8 cellular contexts compared by ENCODE assay signal in genomic region chr4:87038837-87039715, GRCh38.
DNase-seq lines count a peak whose midpoint lies in the region; TF ChIP-seq lines count a peak whose summit lies in the region.

No MANE protein-coding gene starts in this region.

- H3K4me3 ChIP-seq in right atrium auricular region (no peak overlapping the region), rectal smooth muscle tissue (ENCODE audit: low read length) (no peak overlapping the region)

- no peaks in the 10 kb centered on the region for H3K9me3 ChIP-seq in right atrium auricular region

- no peaks in the 10 kb centered on the region for H3K27me3 ChIP-seq in right atrium auricular region
- H3K27me3 ChIP-seq in rectal smooth muscle tissue (ENCODE audit: control insufficient read depth, insufficient read depth, low read length), result no peaks in the 10 kb centered on the region

- H3K4me1 ChIP-seq in right atrium auricular region, result peaks cover 0 to 98% of the 10 kb centered on the region in 2 donors
- peaks cover 43% of the 10 kb centered on the region for H3K4me1 ChIP-seq in rectal smooth muscle tissue (ENCODE audit: control insufficient read depth, insufficient read depth, low read length)

- H3K27ac ChIP-seq in right atrium auricular region (peak overlapping the region; percentile 86 to 91), rectal smooth muscle tissue (ENCODE audit: low read depth, low read length) (peak overlapping the region; percentile 85)

- no peak for TF ChIP-seq CTCF in right atrium auricular region (IDR thresholded peaks at IDR 0.05)

- H3K9ac ChIP-seq in rectal smooth muscle tissue (ENCODE audit: low read length), result no peak overlapping the region

- H3K36me3 ChIP-seq in right atrium auricular region (no peaks in the 10 kb centered on the region), rectal smooth muscle tissue (ENCODE audit: control insufficient read depth, insufficient read depth, low read length) (no peaks in the 10 kb centered on the region)

- DNase-seq in NCI-H345 (lab: John Stamatoyannopoulos, UW), result peak; percentile 39
- DNase-seq in NCI-H345 treated with DMSO at 0.1 percent for 48 hours (lab: John Stamatoyannopoulos, UW; ENCODE audit: unreplicated experiment), result no peak
- DNase-seq in HT-29 (ENCODE audit: low spot score), result peak; percentile 72
- peak in 46 of 56 donors; percentile 6 to 81 (median 45) for DNase-seq in amygdala (lab: John Stamatoyannopoulos, UW)
- peak; percentile 85 for DNase-seq in right atrium auricular region (ENCODE audit: low spot score)
- no peak for DNase-seq in activated effector memory CD4-positive, alpha-beta T cell treated with anti-CD3 and anti-CD28 coated beads, Interleukin-2, amount 50 U/mL, for 16 hours
- no peak for DNase-seq in COLO829 (ENCODE audit: low spot score)

Comparison
In these comparisons a context has a peak if more than half of its experiments do, and no peak if none do; other contexts are left out.
1. DNase-seq: peak in NCI-H345 (single experiment), HT-29 (single experiment), amygdala (46 of 56) and right atrium auricular region (single experiment); none in NCI-H345 treated with DMSO at 0.1 percent for 48 hours (single experiment), activated effector memory CD4-positive, alpha-beta T cell treated with anti-CD3 and anti-CD28 coated beads, Interleukin-2, amount 50 U/mL, for 16 hours (single experiment) and COLO829 (single experiment).